In genomic region chr6:29649701-29650673, GRCh38 we compare ENCODE assay signal across 1 cellular context.
A peak's percentile ranks its signal among the peaks of the same experiment; 100 is the strongest.
TF ChIP-seq lines count a peak whose summit lies in the region.

No MANE protein-coding gene starts in this region.

TF ChIP-seq in HepG2, 621 proteins besides CTCF, POLR2A, EP300 and RAD21 (continued from another document and continues in another):
- TF ChIP-seq ZBTB44 (CRISPR knock-in tag; IDR thresholded peaks at IDR 0.05) (no peak), POGK (CRISPR knock-in tag; conservative IDR thresholded peaks at IDR 0.05) (no peak), HMGXB4 (CRISPR knock-in tag; IDR thresholded peaks at IDR 0.05; ENCODE audit: borderline replicate concordance in 1 of 2, low read depth in 1 of 2) (peak; percentile 86 to 92), ADNP (CRISPR knock-in tag; IDR thresholded peaks at IDR 0.05) (no peak), ZNF329 (CRISPR knock-in tag; IDR thresholded peaks at IDR 0.05; ENCODE audit: low read depth) (no peak), MYC (CRISPR knock-in tag; IDR thresholded peaks at IDR 0.05; ENCODE audit: borderline replicate concordance) (peak; percentile 59; the same call in 1 of the 2 replicates), ZNF720 (CRISPR knock-in tag; IDR thresholded peaks at IDR 0.05) (no peak), ZNF83 (CRISPR knock-in tag; IDR thresholded peaks at IDR 0.05; ENCODE audit: borderline replicate concordance) (0 out of 2 replicates have a peak, but pooled peaks have one; percentile 22), ZNF121 (CRISPR knock-in tag; IDR thresholded peaks at IDR 0.05) (no peak), ZNF138 (CRISPR knock-in tag; IDR thresholded peaks at IDR 0.05; ENCODE audit: low read depth) (no peak), CENPBD1 (CRISPR knock-in tag; IDR thresholded peaks at IDR 0.05; ENCODE audit: borderline replicate concordance, low read depth) (no peak), ZKSCAN8 (CRISPR knock-in tag; IDR thresholded peaks at IDR 0.05; ENCODE audit: borderline replicate concordance) (no peak), ZSCAN12 (CRISPR knock-in tag; IDR thresholded peaks at IDR 0.05) (no peak), WIZ (CRISPR knock-in tag; IDR thresholded peaks at IDR 0.05) (no peak), TAF15 (IDR thresholded peaks at IDR 0.05; ENCODE audit: low read depth, low read length, poor library complexity, severe bottlenecking) (no peak), NR0B2 (CRISPR knock-in tag; IDR thresholded peaks at IDR 0.05) (no peak), ZNF761 (CRISPR knock-in tag; conservative IDR thresholded peaks at IDR 0.05) (no peak; the same call in 1 of the 2 replicates), MBNL3 (CRISPR knock-in tag; conservative IDR thresholded peaks at IDR 0.05) (no peak), ZNF468 (CRISPR knock-in tag; IDR thresholded peaks at IDR 0.05) (no peak), THYN1 (CRISPR knock-in tag; IDR thresholded peaks at IDR 0.05; ENCODE audit: borderline replicate concordance, low read depth) (no peak), PATZ1 (CRISPR knock-in tag; IDR thresholded peaks at IDR 0.05) (no peak), ONECUT2 (CRISPR knock-in tag; IDR thresholded peaks at IDR 0.05) (no peak), ZFP37 (CRISPR knock-in tag; IDR thresholded peaks at IDR 0.05; ENCODE audit: borderline replicate concordance) (peak; percentile 76; the same call in 1 of the 2 replicates), RFXAP (CRISPR knock-in tag; IDR thresholded peaks at IDR 0.05; ENCODE audit: borderline replicate concordance) (peak; percentile 100), SP5 (CRISPR knock-in tag; IDR thresholded peaks at IDR 0.05; ENCODE audit: borderline replicate concordance, low read depth) (no peak), ZNF766 (CRISPR knock-in tag; IDR thresholded peaks at IDR 0.05; ENCODE audit: borderline replicate concordance) (peak; percentile 72; the same call in 1 of the 2 replicates), CEBPB (IDR thresholded peaks at IDR 0.05; ENCODE audit: borderline replicate concordance, low read depth, low read length) (no peak), EHMT2 (IDR thresholded peaks at IDR 0.05; ENCODE audit: borderline replicate concordance, low read depth, low read length) (no peak), GFI1 (CRISPR knock-in tag; IDR thresholded peaks at IDR 0.05; ENCODE audit: borderline replicate concordance) (no peak), PHF8 (CRISPR knock-in tag; IDR thresholded peaks at IDR 0.05) (peak; percentile 51; the same call in 1 of the 2 replicates), BORCS8-MEF2B (CRISPR knock-in tag; IDR thresholded peaks at IDR 0.05) (peak; percentile 86), CBFB (CRISPR knock-in tag; IDR thresholded peaks at IDR 0.05) (no peak), BCL3 (CRISPR knock-in tag; IDR thresholded peaks at IDR 0.05) (no peak), MEIS1 (CRISPR knock-in tag; IDR thresholded peaks at IDR 0.05; ENCODE audit: borderline replicate concordance) (no peak), MBD4 (IDR thresholded peaks at IDR 0.05; ENCODE audit: borderline replicate concordance, low read length) (no peak), ZBTB34 (CRISPR knock-in tag; IDR thresholded peaks at IDR 0.05) (no peak), TOPORS (CRISPR knock-in tag; IDR thresholded peaks at IDR 0.05) (no peak), ZBTB21 (CRISPR knock-in tag; IDR thresholded peaks at IDR 0.05) (no peak), ZNF232 (CRISPR knock-in tag; IDR thresholded peaks at IDR 0.05; ENCODE audit: borderline replicate concordance) (0 out of 2 replicates have a peak, but pooled peaks have one; percentile 62), ZSCAN25 (CRISPR knock-in tag; IDR thresholded peaks at IDR 0.05) (no peak), ZMAT5 (CRISPR knock-in tag; IDR thresholded peaks at IDR 0.05; ENCODE audit: borderline replicate concordance, low read depth) (no peak), ZMYM3 (CRISPR knock-in tag; IDR thresholded peaks at IDR 0.05) (peak; percentile 20; the same call in 1 of the 2 replicates), ZNF10 (CRISPR knock-in tag; IDR thresholded peaks at IDR 0.05; ENCODE audit: borderline replicate concordance, low read depth) (no peak), ZNF574 (CRISPR knock-in tag; IDR thresholded peaks at IDR 0.05) (peak; percentile 61; the same call in 1 of the 2 replicates), UBTF (CRISPR knock-in tag; IDR thresholded peaks at IDR 0.05) (peak; percentile 22; the same call in 1 of the 2 replicates), ZNF274 (CRISPR knock-in tag; IDR thresholded peaks at IDR 0.05) (no peak), ZNF17 (CRISPR knock-in tag; IDR thresholded peaks at IDR 0.05) (no peak), ZNF180 (CRISPR knock-in tag; IDR thresholded peaks at IDR 0.05; ENCODE audit: borderline replicate concordance, low read depth) (no peak), ZNF460 (CRISPR knock-in tag; IDR thresholded peaks at IDR 0.05; ENCODE audit: borderline replicate concordance) (no peak)
